Comparison of ENCODE assay signal across 21 cellular contexts in genomic region chr11:35746356-35747153, GRCh38.
DNase-seq lines count a peak whose midpoint lies in the region; ATAC-seq, FAIRE-seq and TF ChIP-seq lines count a peak whose summit lies in the region.
"Had no signal": no experiment of that assay in that cellular context is flagged by ENCODE, and none has a peak within 500 bp of the region (broad histone marks: within the 10 kb centered on the region; RNA-seq: fewer than 3 reads in every experiment).

No MANE protein-coding gene starts in this region.

- H3K9me3 Mint-ChIP-seq in brain, result peaks cover 0 to 3% (median 0%) of the 10 kb centered on the region in 5 experiments

- H3K4me1 ChIP-seq in transverse colon, result peaks cover 3 to 7% (median 5%) of the 10 kb centered on the region in 4 donors
- H3K4me1 ChIP-seq: vagina had no signal

- peaks cover 34% of the 10 kb centered on the region for H3K36me3 Mint-ChIP-seq in brain

- no peaks in the 10 kb centered on the region for H3K27me3 Mint-ChIP-seq in brain

- TF ChIP-seq CTCF in brain (conservative IDR thresholded peaks at IDR 0.05) (no peak), transverse colon (IDR thresholded peaks at IDR 0.05) (no peak)

- ATAC-seq in HG02885 (IDR thresholded peaks at IDR 0.05; ENCODE audit: poor library complexity, unreplicated experiment), result peak; percentile 68

- in situ Hi-C loops in transverse colon (cut with MboI; ENCODE audit: low pct_ligation_motif_present in 1 of 4, low pct_unique_long_range_greater_than_20kb in 1 of 4, low sequenced_read_pairs in 3 of 4), result no loop called here

- H3K27ac ChIP-seq in transverse colon, result no peak overlapping the region
- H3K27ac ChIP-seq: C4-2B, stomach, vagina had no signal

- FAIRE-seq in GM12891 (lab: Jason Lieb, UNC) (peak; percentile 48), HTR-8/SVneo (lab: Jason Lieb, UNC) (no peak)
- FAIRE-seq: colon, small intestine, TTC549 had no signal

- TF ChIP-seq EP300 in transverse colon (IDR thresholded peaks at IDR 0.05; ENCODE audit: low read depth), result no peak

- peak overlapping the region in 2 of 5 experiments; percentile 38 to 40 for H3K4me3 Mint-ChIP-seq in brain

- no peaks in the 10 kb centered on the region for H3K9me3 ChIP-seq in transverse colon
- H3K9me3 ChIP-seq: mucosa of descending colon, SK-N-SH, stomach, vagina had no signal

- intact Hi-C loops in transverse colon (cut with DNase I; ENCODE audit: low total_unique reads), result no loop called here

- H3K4me3 ChIP-seq in transverse colon, result no peak overlapping the region
- H3K4me3 ChIP-seq: mucosa of descending colon, stomach, vagina had no signal

- H3K27ac Mint-ChIP-seq in brain, result peak overlapping the region in 4 of 5 experiments; percentile 67 to 93 (median 75)

- no peak for TF ChIP-seq POLR2A in GM12891 (IDR thresholded peaks at IDR 0.05; ENCODE audit: low read depth, low read length)
- TF ChIP-seq POLR2A in transverse colon (IDR thresholded peaks at IDR 0.05), result no peak

- H3K36me3 ChIP-seq in transverse colon, result no peaks in the 10 kb centered on the region
- H3K36me3 ChIP-seq: vagina had no signal

- H3K4me1 Mint-ChIP-seq in brain, result peaks cover 48% of the 10 kb centered on the region

- H3K27me3 ChIP-seq in transverse colon, result no peaks in the 10 kb centered on the region
- H3K27me3 ChIP-seq: stomach, vagina had no signal

- 87 to 97% methylated on average over 3 to 4 of the region's 4 CpGs for WGBS in transverse colon (ENCODE audit: low coverage in 1 of 2), 2 donors

- DNase-seq in GM12891 (ENCODE audit: insufficient read length, low spot score) (no peak), renal cortical epithelial cell (ENCODE audit: low read depth) (peak; percentile 40), SW 1271 (lab: John Stamatoyannopoulos, UW) (no peak), transverse colon (no peak), HTR-8/SVneo (ENCODE audit: insufficient read length, low spot score) (no peak)
- DNase-seq: activated CD4-positive, alpha-beta T cell treated with anti-CD3 and anti-CD28 coated beads, Interleukin-2, amount 50 U/mL, for 48 hours; amygdala; DMS79; kidney glomerular epithelial cell; mucosa of descending colon; NCI-H2029 treated with DMSO at 0.1 percent for 48 hours; NK-92 treated with Interleukin-12 subunit alpha and Interleukin-12 subunit beta, amount 100 ng/mL, for 24 hours; SK-N-SH; small intestine; stomach had no signal

TF ChIP-seq in GM12891, 5 proteins besides CTCF, POLR2A, EP300 and RAD21:
- TF ChIP-seq SPI1 (IDR thresholded peaks at IDR 0.05; ENCODE audit: low read depth, low read length) (peak; percentile 39; the same call in 1 of the 2 replicates), POLR2AphosphoS5 (IDR thresholded peaks at IDR 0.05; ENCODE audit: low read depth, low read length) (no peak)
